8 cellular contexts compared by ENCODE assay signal in genomic region chr14:73758392-73759182, GRCh38. TPM values are rescaled to one million over a fixed set of nuclear protein-coding genes. Genes with fewer than 3 reads are reported as not detected.
DNase-seq lines count a peak whose midpoint lies in the region; ATAC-seq and TF ChIP-seq lines count a peak whose summit lies in the region.

No MANE protein-coding gene starts in this region.

- H3K4me3 ChIP-seq in A673 (ENCODE audit: low read depth, low read length, poor library complexity, severe bottlenecking), result peak overlapping the region; percentile 66

- H3K36me3 ChIP-seq in A673 (ENCODE audit: insufficient read depth, low read length, poor library complexity, severe bottlenecking), result no peaks in the 10 kb centered on the region

- peaks cover 63% of the 10 kb centered on the region for H3K4me1 ChIP-seq in A673 (ENCODE audit: insufficient read depth, low read length, poor library complexity, severe bottlenecking)

- intact Hi-C loops in A673 (cut with micrococcal nuclease; ENCODE audit: unreplicated experiment) (no loop called here), left colon (cut with DNase I, micrococcal nuclease) (no loop called here)

- H3K9me3 ChIP-seq in A673 (ENCODE audit: low read depth, low read length, poor library complexity, severe bottlenecking), result no peaks in the 10 kb centered on the region

- DNase-seq in A673 (ENCODE audit: low spot score) (peak; percentile 78), NCI-H2227 treated with DMSO at 0.1 percent for 48 hours (lab: John Stamatoyannopoulos, UW) (peak; percentile 64), caudate nucleus (lab: John Stamatoyannopoulos, UW) (peak in 39 of 61 donors; percentile 20 to 75 (median 50)), left colon (peak; percentile 83 to 87)
- peak; percentile 40 to 53 (median 44) for DNase-seq in activated CD4-positive, CD25-positive, alpha-beta regulatory T cell (lab: John Stamatoyannopoulos, UW)
- peak; percentile 71 for DNase-seq in stimulated activated CD4-positive, alpha-beta T cell treated with anti-CD3 and anti-CD28 coated beads, Interleukin-2, amount 100 ng/mL, for 4 hours (ENCODE audit: low read depth)

- no peaks in the 10 kb centered on the region for H3K27me3 ChIP-seq in A673 (replicated peaks; ENCODE audit: insufficient read depth, low read depth, low read length, poor library complexity)

- peak; percentile 20 for ATAC-seq in GM19035 (IDR thresholded peaks at IDR 0.05; ENCODE audit: unreplicated experiment)
- ATAC-seq in left colon, result peak; percentile 19
- no peak for ATAC-seq in HG03095 (IDR thresholded peaks at IDR 0.05; ENCODE audit: unreplicated experiment)

- POLR2A ChIA-PET in A673 (lab: Charles Lee; ENCODE audit: low non-redundant PET), result no interaction called here

- TF ChIP-seq CTCF in A673 (conservative IDR thresholded peaks at IDR 0.05; ENCODE audit: low read depth, low read length), result peak; percentile 80

- H3K27ac ChIP-seq in A673 (ENCODE audit: low read depth, low read length, poor library complexity, severe bottlenecking) (peak overlapping the region; percentile 75), caudate nucleus (ENCODE audit: low read depth, low read length) (peak overlapping the region; percentile 67)

- no TSS peak for BruUV-seq in A673 (replicated peaks; lab: Mats Ljungman, UMichigan)

- CTCF ChIA-PET in A673 (lab: Charles Lee), result interaction anchor here (0.5 to 1.5 kb wide), 4 partner anchors 12 to 652 kb away, joined by 4 to 6 read pairs (median 6); no protein-coding TSS in a partner anchor

RNA-seq across cellular contexts. Expression of gene PNMA1, which starts 44.4 kb away (rescaled TPM):
- total RNA-seq in A673 (2021) (48.8 and 51.4 TPM in 2 replicates), left colon (10 to 100 TPM; 15.3 to 47.1 TPM)
